ENCODE assay signal across 14 cellular contexts in the genomic region with DNA sequence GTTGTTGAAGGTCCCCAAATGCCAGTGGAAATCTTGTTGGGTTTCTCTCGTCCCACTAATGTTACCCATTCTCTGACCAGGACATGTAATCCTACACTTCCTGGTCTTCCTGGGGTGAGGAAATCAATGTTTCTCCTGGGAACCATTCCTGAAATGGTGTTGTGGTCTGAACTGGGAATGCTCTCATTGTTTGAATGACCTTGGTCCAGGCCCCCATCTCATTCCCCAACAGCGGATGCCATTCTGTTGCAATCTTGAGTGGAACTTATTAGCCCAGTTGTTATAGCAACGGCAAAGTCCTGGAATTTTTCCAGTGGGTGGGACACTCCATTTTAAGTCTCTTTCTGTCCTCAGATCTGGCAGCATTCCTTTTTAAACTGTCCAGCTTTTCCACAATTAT.
A peak's percentile ranks its signal among the peaks of the same experiment; 100 is the strongest.
DNase-seq lines count a peak whose midpoint lies in the region; ATAC-seq, FAIRE-seq and TF ChIP-seq lines count a peak whose summit lies in the region.
"Had no signal": no experiment of that assay in that cellular context is flagged by ENCODE, and none has a peak within 500 bp of the region (broad histone marks: within the 10 kb centered on the region; RNA-seq: fewer than 3 reads in every experiment).

No MANE protein-coding gene starts in this region.

- peaks cover 10% of the 10 kb centered on the region; the same call in 1 of the 2 replicates for H3K4me1 ChIP-seq in HepG2 (ENCODE audit: insufficient read depth, low read length)
- no peaks in the 10 kb centered on the region for H3K4me1 ChIP-seq in right lobe of liver
- H3K4me1 ChIP-seq: BLaER1 had no signal

- CTCF ChIA-PET in HepG2 (lab: Yijun Ruan, JAX; ENCODE audit: low intra/inter-chr PET ratio, low total read pairs) = no interaction called here

- H3K79me2 ChIP-seq in HepG2 (ENCODE audit: insufficient read depth, low read length) = no peaks in the 10 kb centered on the region

- H3K4me1 Mint-ChIP-seq in T-helper 1 cell treated with Interleukin-12 subunit alpha and Interleukin-12 subunit beta and Interleukin-4 antibody, amounts not matched to agents 30 μg/mL and 1 μg/mL, for 36 hours (ENCODE audit: low read depth) = peaks cover 28% of the 10 kb centered on the region
- H3K4me1 Mint-ChIP-seq: H9 had no signal

- intact Hi-C loops in HepG2 (cut with micrococcal nuclease; ENCODE audit: unreplicated experiment) = no loop called here
- intact Hi-C loops in right lobe of liver (cut with DNase I) = no loop called here

- 0% methylated on average over 1 of the region's 3 CpGs for WGBS in HepG2 (ENCODE audit: low lambda C conversion rate)
- WGBS in right lobe of liver (ENCODE audit: insufficient coverage, low coverage, low lambda C conversion rate, missing lambda C conversion rate) = no CpG with 5 or more reads among the region's 3 CpGs

- in situ Hi-C loops in HepG2 (cut with HindIII; ENCODE audit: extremely low pct_ligation_motif_present, low pct_unique_long_range_greater_than_20kb) = no loop called here

- TF ChIP-seq CTCF in HepG2 (CRISPR knock-in tag; IDR thresholded peaks at IDR 0.05) (no peak), right lobe of liver (IDR thresholded peaks at IDR 0.05) (no peak)

- peaks cover 3% of the 10 kb centered on the region for H3K36me3 Mint-ChIP-seq in T-helper 1 cell treated with Interleukin-12 subunit alpha and Interleukin-12 subunit beta and Interleukin-4 antibody, amounts not matched to agents 30 μg/mL and 1 μg/mL, for 36 hours (ENCODE audit: low read depth)

- peak; percentile 46 for FAIRE-seq in HepG2 (lab: Jason Lieb, UNC)
- FAIRE-seq: GM12878 had no signal

- no peak overlapping the region for H3K4me3 ChIP-seq in HepG2 (replicated peaks in 1 of 3; ENCODE audit: insufficient read depth in 1 of 3, low read depth in 2 of 3, low read length in 3 of 3)
- no peak overlapping the region for H3K4me3 ChIP-seq in right lobe of liver
- H3K4me3 ChIP-seq: BLaER1, GM12878 had no signal

- H3K27ac ChIP-seq in HepG2 (ENCODE audit: extremely low read length, insufficient read depth, low read length) (peak overlapping the region; percentile 65), right lobe of liver (no peak overlapping the region)
- H3K27ac ChIP-seq: 22Rv1, BLaER1 had no signal

- no peak overlapping the region for H3K4me2 ChIP-seq in HepG2 (ENCODE audit: low read depth, low read length)
- H3K4me2 ChIP-seq: BLaER1 had no signal

- peak; percentile 97 for ATAC-seq in HepG2
- no peak for ATAC-seq in right lobe of liver
- ATAC-seq: GM12878 had no signal

- TF ChIP-seq RAD21 in HepG2 (CRISPR knock-in tag; IDR thresholded peaks at IDR 0.05) = no peak

- peak overlapping the region; percentile 15; the same call in 1 of the 2 replicates for H3K9ac ChIP-seq in HepG2 (ENCODE audit: insufficient read depth, low read depth, low read length)
- H3K9ac ChIP-seq: BLaER1 had no signal

- no peaks in the 10 kb centered on the region for H4K20me1 ChIP-seq in HepG2 (ENCODE audit: insufficient read depth, low read length)
- H4K20me1 ChIP-seq: BLaER1 had no signal

- no peak overlapping the region for H3K27ac Mint-ChIP-seq in T-helper 1 cell treated with Interleukin-12 subunit alpha and Interleukin-12 subunit beta and Interleukin-4 antibody, amounts not matched to agents 30 μg/mL and 1 μg/mL, for 36 hours
- H3K27ac Mint-ChIP-seq: H9 had no signal

- H3K27me3 Mint-ChIP-seq in T-helper 1 cell treated with Interleukin-12 subunit alpha and Interleukin-12 subunit beta and Interleukin-4 antibody, amounts not matched to agents 30 μg/mL and 1 μg/mL, for 36 hours (ENCODE audit: low read depth) = no peaks in the 10 kb centered on the region

- BruUV-seq in HepG2 (replicated peaks; lab: Mats Ljungman, UMichigan) = no TSS peak

- 0 out of 4 replicates have a peak, but pooled peaks of 1 of the 2 experiments have one; percentile 29 for TF ChIP-seq POLR2A in HepG2 (IDR thresholded peaks at IDR 0.05; ENCODE audit: insufficient read depth in 1 of 2, low read depth in 2 of 2, low read length in 2 of 2)
- TF ChIP-seq POLR2A in right lobe of liver (IDR thresholded peaks at IDR 0.05) = no peak

- H3K9me3 Mint-ChIP-seq in T-helper 1 cell treated with Interleukin-12 subunit alpha and Interleukin-12 subunit beta and Interleukin-4 antibody, amounts not matched to agents 30 μg/mL and 1 μg/mL, for 36 hours = no peaks in the 10 kb centered on the region
- H3K9me3 Mint-ChIP-seq: H9 had no signal

- H3K4me3 Mint-ChIP-seq in T-helper 1 cell treated with Interleukin-12 subunit alpha and Interleukin-12 subunit beta and Interleukin-4 antibody, amounts not matched to agents 30 μg/mL and 1 μg/mL, for 36 hours = peak overlapping the region; percentile 62
- H3K4me3 Mint-ChIP-seq: H9 had no signal

- no peak overlapping the region for H2AFZ ChIP-seq in HepG2 (ENCODE audit: low read length)

- TF ChIP-seq EP300 in HepG2 (IDR thresholded peaks at IDR 0.05; ENCODE audit: low read depth in 2 of 2, low read length in 2 of 2) (peak; percentile 46 to 50; a peak in 2 of 4 replicates), HepG2 (CRISPR knock-in tag; IDR thresholded peaks at IDR 0.05; ENCODE audit: borderline replicate concordance) (no peak)

- H3K9me3 ChIP-seq in HepG2 (ENCODE audit: low read length) (peaks cover 22% of the 10 kb centered on the region; the same call in 1 of the 2 replicates), right lobe of liver (no peaks in the 10 kb centered on the region)
- H3K9me3 ChIP-seq: BLaER1 had no signal

- H3K27me3 ChIP-seq in HepG2 (ENCODE audit: control insufficient read depth in 1 of 2, insufficient read depth in 2 of 2, low read length in 2 of 2) (no peaks in the 10 kb centered on the region), right lobe of liver (no peaks in the 10 kb centered on the region)
- H3K27me3 ChIP-seq: BLaER1 had no signal

- POLR2A ChIA-PET in HepG2 (lab: Yijun Ruan, JAX) = no interaction called here

- H3K36me3 ChIP-seq in HepG2 (replicated peaks in 1 of 2; ENCODE audit: control insufficient read depth in 1 of 2, insufficient read depth in 2 of 2, low read length in 2 of 2) = no peaks in the 10 kb centered on the region
- H3K36me3 ChIP-seq in right lobe of liver = no peaks in the 10 kb centered on the region
- H3K36me3 ChIP-seq: BLaER1 had no signal

- DNase-seq in T-helper 1 cell (no peak), HepG2 (ENCODE audit: low spot score) (peak; percentile 85), right lobe of liver (no peak), renal cortical epithelial cell (ENCODE audit: low read depth) (peak; percentile 23), NOMO-1 (lab: John Stamatoyannopoulos, UW; ENCODE audit: unreplicated experiment in 2 of 2) (no peak), SW 1271 (lab: John Stamatoyannopoulos, UW) (no peak)
- no peak for DNase-seq in effector CD8-positive, alpha-beta T cell (lab: John Stamatoyannopoulos, UW)
- DNase-seq: AML-193, GOT3, H9 had no signal

TF ChIP-seq in HepG2, 621 proteins besides CTCF, POLR2A, EP300 and RAD21 (continues in another document):
- TF ChIP-seq PAX8 (CRISPR knock-in tag; IDR thresholded peaks at IDR 0.05; ENCODE audit: borderline replicate concordance) = no peak
- TF ChIP-seq, protein P1, sequence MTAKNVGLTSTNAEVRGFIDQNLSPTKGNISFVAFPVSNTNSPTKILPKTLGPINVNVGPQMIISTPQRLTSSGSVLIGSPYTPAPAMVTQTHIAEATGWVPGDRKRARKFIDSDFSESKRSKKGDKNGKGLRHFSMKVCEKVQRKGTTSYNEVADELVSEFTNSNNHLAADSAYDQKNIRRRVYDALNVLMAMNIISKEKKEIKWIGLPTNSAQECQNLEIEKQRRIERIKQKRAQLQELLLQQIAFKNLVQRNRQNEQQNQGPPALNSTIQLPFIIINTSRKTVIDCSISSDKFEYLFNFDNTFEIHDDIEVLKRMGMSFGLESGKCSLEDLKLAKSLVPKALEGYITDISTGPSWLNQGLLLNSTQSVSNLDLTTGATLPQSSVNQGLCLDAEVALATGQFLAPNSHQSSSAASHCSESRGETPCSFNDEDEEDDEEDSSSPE (CRISPR knock-in tag; IDR thresholded peaks at IDR 0.05) = no peak
- no peak for TF ChIP-seq ATM (IDR thresholded peaks at IDR 0.05; ENCODE audit: borderline replicate concordance)
- no peak for TF ChIP-seq ZNF550 (CRISPR knock-in tag; IDR thresholded peaks at IDR 0.05; ENCODE audit: borderline replicate concordance)
- TF ChIP-seq ZNF383 (CRISPR knock-in tag; IDR thresholded peaks at IDR 0.05; ENCODE audit: borderline replicate concordance) = no peak
- TF ChIP-seq TARDBP (CRISPR knock-in tag; IDR thresholded peaks at IDR 0.05) = no peak
- TF ChIP-seq, protein P2, sequence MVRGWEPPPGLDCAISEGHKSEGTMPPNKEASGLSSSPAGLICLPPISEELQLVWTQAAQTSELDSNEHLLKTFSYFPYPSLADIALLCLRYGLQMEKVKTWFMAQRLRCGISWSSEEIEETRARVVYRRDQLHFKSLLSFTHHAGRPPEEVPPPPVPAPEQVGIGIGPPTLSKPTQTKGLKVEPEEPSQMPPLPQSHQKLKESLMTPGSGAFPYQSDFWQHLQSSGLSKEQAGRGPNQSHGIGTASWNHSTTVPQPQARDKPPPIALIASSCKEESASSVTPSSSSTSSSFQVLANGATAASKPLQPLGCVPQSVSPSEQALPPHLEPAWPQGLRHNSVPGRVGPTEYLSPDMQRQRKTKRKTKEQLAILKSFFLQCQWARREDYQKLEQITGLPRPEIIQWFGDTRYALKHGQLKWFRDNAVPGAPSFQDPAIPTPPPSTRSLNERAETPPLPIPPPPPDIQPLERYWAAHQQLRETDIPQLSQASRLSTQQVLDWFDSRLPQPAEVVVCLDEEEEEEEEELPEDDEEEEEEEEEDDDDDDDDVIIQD (CRISPR knock-in tag; IDR thresholded peaks at IDR 0.05; ENCODE audit: low read depth) = 0 out of 2 replicates have a peak, but pooled peaks have one; percentile 24
- TF ChIP-seq LCORL (IDR thresholded peaks at IDR 0.05) = no peak
- no peak for TF ChIP-seq LCORL (CRISPR knock-in tag; IDR thresholded peaks at IDR 0.05)
- TF ChIP-seq SIX1 (CRISPR knock-in tag; IDR thresholded peaks at IDR 0.05; ENCODE audit: borderline replicate concordance) = peak; percentile 47; the same call in 1 of the 2 replicates
- TF ChIP-seq, protein P3, sequence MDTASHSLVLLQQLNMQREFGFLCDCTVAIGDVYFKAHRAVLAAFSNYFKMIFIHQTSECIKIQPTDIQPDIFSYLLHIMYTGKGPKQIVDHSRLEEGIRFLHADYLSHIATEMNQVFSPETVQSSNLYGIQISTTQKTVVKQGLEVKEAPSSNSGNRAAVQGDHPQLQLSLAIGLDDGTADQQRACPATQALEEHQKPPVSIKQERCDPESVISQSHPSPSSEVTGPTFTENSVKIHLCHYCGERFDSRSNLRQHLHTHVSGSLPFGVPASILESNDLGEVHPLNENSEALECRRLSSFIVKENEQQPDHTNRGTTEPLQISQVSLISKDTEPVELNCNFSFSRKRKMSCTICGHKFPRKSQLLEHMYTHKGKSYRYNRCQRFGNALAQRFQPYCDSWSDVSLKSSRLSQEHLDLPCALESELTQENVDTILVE (CRISPR knock-in tag; IDR thresholded peaks at IDR 0.05) = no peak

Comparison
In these comparisons a context has a peak if more than half of its experiments do, and no peak if none do; other contexts are left out.
1. DNase-seq: peak in HepG2 (single experiment) and renal cortical epithelial cell (single experiment); none in T-helper 1 cell (0 of 5), right lobe of liver (0 of 3), NOMO-1 (0 of 2), SW 1271 (0 of 2) and effector CD8-positive, alpha-beta T cell (single experiment).